Comparison of ENCODE assay signal across 8 cellular contexts in genomic region chr20:58308680-58309527, GRCh38. TPM values are rescaled to one million over a fixed set of nuclear protein-coding genes. Genes with fewer than 3 reads are reported as not detected.
A peak's percentile ranks its signal among the peaks of the same experiment; 100 is the strongest.
DNase-seq lines count a peak whose midpoint lies in the region; ATAC-seq and TF ChIP-seq lines count a peak whose summit lies in the region.

No MANE protein-coding gene starts in this region.

- peak overlapping the region; percentile 85 for H3K4me3 Mint-ChIP-seq in activated CD4-positive, alpha-beta T cell treated with anti-CD3 and anti-CD28 coated beads, Interleukin-2, amount 10 ng/mL, durations not matched to agents 24 days and 14 days
- peak overlapping the region; percentile 82 for H3K4me3 Mint-ChIP-seq in activated naive CD8-positive, alpha-beta T cell treated with anti-CD3 and anti-CD28 coated beads, Interleukin-2, amount 50 U/mL, for 24 hours

- peak overlapping the region; percentile 94 for H3K27ac Mint-ChIP-seq in activated CD4-positive, alpha-beta T cell treated with anti-CD3 and anti-CD28 coated beads, Interleukin-2, amount 10 ng/mL, durations not matched to agents 24 days and 14 days
- peak overlapping the region; percentile 85 for H3K27ac Mint-ChIP-seq in activated naive CD8-positive, alpha-beta T cell treated with anti-CD3 and anti-CD28 coated beads, Interleukin-2, amount 50 U/mL, for 24 hours

- peaks cover 4% of the 10 kb centered on the region for H3K9me3 Mint-ChIP-seq in activated CD4-positive, alpha-beta T cell treated with anti-CD3 and anti-CD28 coated beads, Interleukin-2, amount 10 ng/mL, durations not matched to agents 24 days and 14 days
- H3K9me3 Mint-ChIP-seq in activated naive CD8-positive, alpha-beta T cell treated with anti-CD3 and anti-CD28 coated beads, Interleukin-2, amount 50 U/mL, for 24 hours: no peaks in the 10 kb centered on the region

- DNase-seq in activated CD4-positive, alpha-beta T cell treated with anti-CD3 and anti-CD28 coated beads, Interleukin-2, amount 10 ng/mL, durations not matched to agents 24 days and 14 days: peak; percentile 89
- no peak for DNase-seq in activated CD4-positive, alpha-beta T cell treated with anti-CD3 and anti-CD28 coated beads for 48 hours
- DNase-seq in Peyer's patch: peak; percentile 61 to 80 (median 77)
- DNase-seq in activated naive CD8-positive, alpha-beta T cell treated with anti-CD3 and anti-CD28 coated beads, Interleukin-2, amount 50 U/mL, for 24 hours: peak; percentile 63
- DNase-seq in heart right ventricle: peak; percentile 55 to 75
- DNase-seq in posterior vena cava (ENCODE audit: low spot score): peak; percentile 91
- DNase-seq in NCI-H510A treated with DMSO at 0.1 percent for 48 hours (lab: John Stamatoyannopoulos, UW): no peak

- H3K4me1 ChIP-seq in Peyer's patch: peaks cover 0 to 24% (median 4%) of the 10 kb centered on the region in 4 donors
- H3K4me1 ChIP-seq in heart right ventricle: peaks cover 0 to 53% (median 18%) of the 10 kb centered on the region in 9 donors

- H3K36me3 ChIP-seq in Peyer's patch (peaks cover 0 to 6% (median 0%) of the 10 kb centered on the region in 3 donors), heart right ventricle (peaks cover 0 to 35% (median 4%) of the 10 kb centered on the region in 9 donors)

- H3K4me1 Mint-ChIP-seq in activated CD4-positive, alpha-beta T cell treated with anti-CD3 and anti-CD28 coated beads, Interleukin-2, amount 10 ng/mL, durations not matched to agents 24 days and 14 days: peaks cover 54% of the 10 kb centered on the region
- H3K4me1 Mint-ChIP-seq in activated naive CD8-positive, alpha-beta T cell treated with anti-CD3 and anti-CD28 coated beads, Interleukin-2, amount 50 U/mL, for 24 hours: peaks cover 76% of the 10 kb centered on the region

- H3K9me3 ChIP-seq in Peyer's patch (no peaks in the 10 kb centered on the region), heart right ventricle (no peaks in the 10 kb centered on the region)

- no peaks in the 10 kb centered on the region for H3K27me3 ChIP-seq in Peyer's patch
- no peaks in the 10 kb centered on the region for H3K27me3 ChIP-seq in heart right ventricle

- TF ChIP-seq CTCF in Peyer's patch (IDR thresholded peaks at IDR 0.05): no peak
- TF ChIP-seq CTCF in heart right ventricle (IDR thresholded peaks at IDR 0.05): no peak

- peaks cover 38% of the 10 kb centered on the region for H3K36me3 Mint-ChIP-seq in activated CD4-positive, alpha-beta T cell treated with anti-CD3 and anti-CD28 coated beads, Interleukin-2, amount 10 ng/mL, durations not matched to agents 24 days and 14 days (ENCODE audit: low read depth)
- H3K36me3 Mint-ChIP-seq in activated naive CD8-positive, alpha-beta T cell treated with anti-CD3 and anti-CD28 coated beads, Interleukin-2, amount 50 U/mL, for 24 hours (ENCODE audit: low read depth): peaks cover 22% of the 10 kb centered on the region

- no peak for TF ChIP-seq POLR2A in Peyer's patch (IDR thresholded peaks at IDR 0.05)

- ATAC-seq in HG02870 (IDR thresholded peaks at IDR 0.05; ENCODE audit: unreplicated experiment) (peak; percentile 41), heart right ventricle (peak; percentile 77 to 96 (median 94))
- peak; percentile 14 for ATAC-seq in activated naive CD8-positive, alpha-beta T cell treated with anti-CD3 and anti-CD28 coated beads, Interleukin-2, amount 50 U/mL, for 24 hours

- H3K27ac ChIP-seq in Peyer's patch (peak overlapping the region; percentile 66 to 98 (median 86)), heart right ventricle (peak overlapping the region in 9 of 10 donors; percentile 42 to 89 (median 72))

- intact Hi-C loops in activated CD4-positive, alpha-beta T cell treated with anti-CD3 and anti-CD28 coated beads, Interleukin-2, amount 10 ng/mL, durations not matched to agents 24 days and 14 days (cut with micrococcal nuclease): loop anchor here (1.0 to 5.0 kb wide), 4 partner anchors 57 to 583 kb away; partner anchors contain the start of gene VAPB
- intact Hi-C loops in heart right ventricle (cut with DNase I): loop anchor here in 1 of 10 donors (5.0 kb wide), 1 partner anchor 78 kb away; the partner anchor contains the start of gene VAPB
- intact Hi-C loops in posterior vena cava (cut with DNase I): no loop called here

- H3K4me3 ChIP-seq in Peyer's patch (peak overlapping the region; percentile 93 to 100 (median 96)), heart right ventricle (peak overlapping the region; percentile 23 to 100 (median 99))

- no peaks in the 10 kb centered on the region for H3K27me3 Mint-ChIP-seq in activated CD4-positive, alpha-beta T cell treated with anti-CD3 and anti-CD28 coated beads, Interleukin-2, amount 10 ng/mL, durations not matched to agents 24 days and 14 days
- H3K27me3 Mint-ChIP-seq in activated naive CD8-positive, alpha-beta T cell treated with anti-CD3 and anti-CD28 coated beads, Interleukin-2, amount 50 U/mL, for 24 hours: no peaks in the 10 kb centered on the region

- 12 to 13% methylated on average over 38 to 40 of the region's 41 CpGs for WGBS in heart right ventricle, 2 donors

RNA-seq across cellular contexts. Expression of gene RAB22A, which starts 0.6 kb away (rescaled TPM):
- total RNA-seq in activated CD4-positive, alpha-beta T cell treated with anti-CD3 and anti-CD28 coated beads, Interleukin-2, amount 10 ng/mL, durations not matched to agents 24 days and 14 days: 16.5 and 17.4 TPM in 2 replicates
- total RNA-seq in Peyer's patch: 10 to 100 TPM; 12.4 to 29.4 (median 19.2) TPM
- total RNA-seq in heart right ventricle: 1 to 10 TPM; 5.6 to 8.5 (median 7.1) TPM
- polyA plus RNA-seq in heart right ventricle: 1 to 10 TPM; 4.2 to 4.3 TPM
- 10 to 100 TPM; 22.1 to 27.3 TPM for total RNA-seq in posterior vena cava

Comparison
In these comparisons a context has a peak if more than half of its experiments do, and no peak if none do; other contexts are left out.
1. DNase-seq: peak in activated CD4-positive, alpha-beta T cell treated with anti-CD3 and anti-CD28 coated beads, Interleukin-2, amount 10 ng/mL, durations not matched to agents 24 days and 14 days (single experiment), Peyer's patch (3 of 3), activated naive CD8-positive, alpha-beta T cell treated with anti-CD3 and anti-CD28 coated beads, Interleukin-2, amount 50 U/mL, for 24 hours (single experiment), heart right ventricle (2 of 2) and posterior vena cava (single experiment); none in activated CD4-positive, alpha-beta T cell treated with anti-CD3 and anti-CD28 coated beads for 48 hours (single experiment) and NCI-H510A treated with DMSO at 0.1 percent for 48 hours (single experiment).
2. ATAC-seq: peak in every context shown above with its lines; median percentile 94 in heart right ventricle; 41 in HG02870; 14 in activated naive CD8-positive, alpha-beta T cell treated with anti-CD3 and anti-CD28 coated beads, Interleukin-2, amount 50 U/mL, for 24 hours.